ENCODE assay signal across 18 cellular contexts in the genomic region with DNA sequence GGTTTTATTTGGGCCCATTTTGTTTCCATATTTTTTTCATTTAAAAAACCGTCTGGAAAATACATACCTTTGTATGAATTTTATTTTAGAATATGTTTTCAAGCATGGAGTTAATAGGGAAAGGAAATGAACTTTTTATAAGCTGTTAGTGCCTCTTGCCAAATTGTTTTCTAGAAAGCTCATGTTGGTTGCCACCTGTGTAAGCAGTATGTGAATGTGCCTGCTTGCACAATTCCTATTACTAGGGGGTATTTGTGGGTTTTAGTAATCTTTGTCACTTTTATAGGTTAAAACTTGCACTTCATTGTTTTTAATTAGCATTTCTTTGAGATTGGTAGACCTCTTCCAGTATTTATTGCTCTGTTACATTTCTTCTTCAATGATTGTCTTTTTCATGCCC.
DNase-seq lines count a peak whose midpoint lies in the region; ATAC-seq and TF ChIP-seq lines count a peak whose summit lies in the region.
"Had no signal": no experiment of that assay in that cellular context is flagged by ENCODE, and none has a peak within 500 bp of the region (broad histone marks: within the 10 kb centered on the region; RNA-seq: fewer than 3 reads in every experiment).

No MANE protein-coding gene starts in this region.

- WGBS in trophoblast cell (ENCODE audit: extremely low coverage, insufficient coverage, insufficient read length) = no CpG with 5 or more reads among the region's 1 CpG

- no peak overlapping the region for H2AK5ac ChIP-seq in trophoblast cell (ENCODE audit: low read length)

- H3K4me1 ChIP-seq in skeletal muscle satellite cell (ENCODE audit: control insufficient read depth, insufficient read depth, low read length) (peaks cover 42% of the 10 kb centered on the region), trophoblast cell (ENCODE audit: control insufficient read depth in 1 of 2, insufficient read depth in 2 of 2, low read length in 2 of 2) (peaks cover 0 to 2% of the 10 kb centered on the region in 2 experiments)

- H4K8ac ChIP-seq in trophoblast cell (ENCODE audit: low read depth, low read length) = no peak overlapping the region

- H3K23ac ChIP-seq in trophoblast cell (ENCODE audit: low read length) = no peak overlapping the region

- H3K9ac ChIP-seq in skeletal muscle satellite cell (ENCODE audit: low read depth, low read length) (no peak overlapping the region), trophoblast cell (ENCODE audit: low read length) (no peak overlapping the region)

- H3K18ac ChIP-seq in trophoblast cell (ENCODE audit: low read length) = no peak overlapping the region

- H3K27me3 ChIP-seq in brain microvascular endothelial cell (replicated peaks) (no peaks in the 10 kb centered on the region), skeletal muscle satellite cell (ENCODE audit: control insufficient read depth, insufficient read depth, low read length) (no peaks in the 10 kb centered on the region), trophoblast cell (ENCODE audit: insufficient read depth, low read length) (no peaks in the 10 kb centered on the region)
- H3K27me3 ChIP-seq: tibial artery had no signal

- H3K27ac ChIP-seq in brain microvascular endothelial cell (peak overlapping the region; percentile 75), trophoblast cell (ENCODE audit: low read depth, low read length) (no peak overlapping the region)
- H3K27ac ChIP-seq: PC-9, tibial artery had no signal

- DNase-seq in M059J (ENCODE audit: low read depth) = peak; percentile 35
- DNase-seq in brain microvascular endothelial cell = no peak
- DNase-seq in fibroblast of villous mesenchyme (ENCODE audit: low read depth) = peak; percentile 82
- DNase-seq in activated CD4-positive, CD25-positive, alpha-beta regulatory T cell (lab: John Stamatoyannopoulos, UW) = no peak
- DNase-seq in NCI-H2196 (lab: John Stamatoyannopoulos, UW; ENCODE audit: unreplicated experiment) = no peak
- DNase-seq in trophoblast cell = no peak
- DNase-seq: activated CD4-positive, CD25-positive, alpha-beta regulatory T cell treated with anti-CD3 and anti-CD28 coated beads, Interleukin-2, amount 50 U/mL, for 72 hours; activated gamma-delta T cell; cortex of kidney; NCI-H1436 treated with DMSO at 0.1 percent for 48 hours; NCI-H510A treated with DMSO at 0.1 percent for 48 hours; PC-9; SIG-M5; stimulated activated naive CD8-positive, alpha-beta T cell treated with anti-CD3 and anti-CD28 coated beads, Interleukin-15, Interleukin-2, amounts not matched to agents 100 U/mL and 50 U/mL, for 24 hours; tibial artery had no signal

- H4K91ac ChIP-seq in trophoblast cell (ENCODE audit: low read depth, low read length) = no peak overlapping the region

- no peak overlapping the region for H2BK5ac ChIP-seq in trophoblast cell (ENCODE audit: low read depth, low read length, poor library complexity)

- H2BK120ac ChIP-seq in trophoblast cell (ENCODE audit: insufficient read depth, low read length, poor library complexity) = no peak overlapping the region

- no peak overlapping the region for H2AFZ ChIP-seq in trophoblast cell (ENCODE audit: insufficient read depth, low read length, poor library complexity)
- H2AFZ ChIP-seq: PC-9 had no signal

- H3K79me2 ChIP-seq in trophoblast cell (ENCODE audit: control insufficient read depth, insufficient read depth, low read length, poor library complexity) = no peaks in the 10 kb centered on the region

- no peak overlapping the region for H2BK12ac ChIP-seq in trophoblast cell (ENCODE audit: low read length)

- TF ChIP-seq CTCF in brain microvascular endothelial cell (IDR thresholded peaks at IDR 0.05; ENCODE audit: low read depth, low read length, missing control alignments) = no peak
- no peak for TF ChIP-seq CTCF in fibroblast of villous mesenchyme (IDR thresholded peaks at IDR 0.05; ENCODE audit: insufficient read depth, low read depth, low read length)

- no peaks in the 10 kb centered on the region for H3K36me3 ChIP-seq in brain microvascular endothelial cell (replicated peaks)
- no peaks in the 10 kb centered on the region for H3K36me3 ChIP-seq in skeletal muscle satellite cell (ENCODE audit: insufficient read depth, low read length)
- H3K36me3 ChIP-seq in trophoblast cell (ENCODE audit: control insufficient read depth in 1 of 2, insufficient read depth in 2 of 2, low read length in 2 of 2) = peaks cover 0 to 2% of the 10 kb centered on the region in 2 experiments
- H3K36me3 ChIP-seq: tibial artery had no signal

- H3K9me3 ChIP-seq in skeletal muscle satellite cell (replicated peaks; ENCODE audit: low read length) = no peaks in the 10 kb centered on the region
- no peaks in the 10 kb centered on the region for H3K9me3 ChIP-seq in trophoblast cell (ENCODE audit: insufficient read depth, low read depth, low read length)
- H3K9me3 ChIP-seq: tibial artery had no signal

- in situ Hi-C loops in brain microvascular endothelial cell (cut with HindIII; ENCODE audit: low pct_ligation_motif_present, low sequenced_read_pairs) = no loop called here

- H3K4ac ChIP-seq in trophoblast cell (ENCODE audit: low read depth, low read length) = no peak overlapping the region

- H3K4me3 ChIP-seq in brain microvascular endothelial cell (ENCODE audit: low read depth, low read length) (no peak overlapping the region), fibroblast of villous mesenchyme (ENCODE audit: low read depth, low read length) (peak overlapping the region; percentile 2), skeletal muscle satellite cell (ENCODE audit: low read length) (no peak overlapping the region), trophoblast cell (ENCODE audit: low read depth, low read length) (no peak overlapping the region)
- H3K4me3 ChIP-seq: K562, PC-9, tibial artery had no signal

- H3K79me1 ChIP-seq in trophoblast cell (ENCODE audit: low read length) = no peaks in the 10 kb centered on the region

- no peak for ATAC-seq in HG02759 (IDR thresholded peaks at IDR 0.05; ENCODE audit: unreplicated experiment)
- ATAC-seq: K562; stimulated activated naive CD8-positive, alpha-beta T cell treated with anti-CD3 and anti-CD28 coated beads, Interleukin-15, Interleukin-2, amounts not matched to agents 100 U/mL and 50 U/mL, for 24 hours had no signal

- H3K4me2 ChIP-seq in skeletal muscle satellite cell (ENCODE audit: low read length) = peak overlapping the region; percentile 12
- H3K4me2 ChIP-seq in trophoblast cell (ENCODE audit: low read length) = no peak overlapping the region
- H3K4me2 ChIP-seq: PC-9 had no signal

- H3K14ac ChIP-seq in trophoblast cell (ENCODE audit: low read length) = no peak overlapping the region

- H4K12ac ChIP-seq in trophoblast cell (ENCODE audit: low read depth, low read length) = no peak overlapping the region

Comparison
In these comparisons a context has a peak if more than half of its experiments do, and no peak if none do; other contexts are left out.
1. DNase-seq: peak in M059J (single experiment) and fibroblast of villous mesenchyme (single experiment); none in brain microvascular endothelial cell (single experiment), activated CD4-positive, CD25-positive, alpha-beta regulatory T cell (0 of 4), NCI-H2196 (single experiment) and trophoblast cell (0 of 2).